Comparison of ENCODE assay signal across 7 cellular contexts in the genomic region with DNA sequence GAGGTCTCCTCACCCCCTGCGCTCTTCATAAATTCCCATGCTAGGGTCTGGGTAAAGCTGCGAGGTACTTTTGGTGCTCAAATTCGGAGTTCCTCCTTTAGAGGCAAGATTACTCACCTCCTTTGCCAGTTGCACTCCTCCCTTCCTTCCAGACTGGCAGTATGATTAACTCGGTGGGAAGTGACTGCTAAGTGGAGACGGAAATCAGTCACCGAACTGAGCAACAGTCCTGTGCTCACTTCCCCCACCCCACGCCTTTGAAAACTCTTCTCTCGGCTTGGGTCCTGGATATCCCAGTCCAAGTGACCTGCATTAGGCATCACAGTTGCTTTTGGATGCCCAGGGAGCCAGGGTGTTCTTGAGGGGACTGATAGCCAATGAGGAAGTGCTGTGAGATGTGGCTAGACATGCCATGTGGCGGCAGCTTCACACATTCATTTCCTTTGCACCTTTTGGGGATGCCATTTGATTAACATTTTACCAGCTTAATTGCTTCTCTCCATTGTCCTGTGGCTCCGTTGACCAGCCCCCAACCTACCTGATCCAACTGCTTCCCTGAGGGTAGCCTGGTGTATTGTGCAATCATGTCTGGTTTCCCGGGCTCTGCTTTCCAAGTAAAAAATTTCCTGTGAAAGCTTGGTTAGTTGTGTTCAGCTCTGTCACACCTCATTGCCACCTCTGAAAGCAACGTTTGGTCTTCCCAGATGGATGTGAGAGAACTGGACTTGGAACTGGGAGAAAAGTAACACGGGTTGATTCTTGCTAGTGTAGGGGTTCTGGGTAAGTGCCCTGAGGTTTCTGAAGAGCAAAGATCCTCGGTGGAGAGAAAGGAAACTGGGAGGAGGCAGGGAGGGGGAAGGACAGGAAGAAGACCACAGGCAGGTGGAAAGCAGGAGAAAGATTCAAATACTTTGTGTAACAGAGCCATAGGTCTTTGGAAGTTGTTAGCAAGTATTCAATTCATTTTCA. TPM values are rescaled to one million over a fixed set of nuclear protein-coding genes. Genes with fewer than 3 reads are reported as not detected.
DNase-seq lines count a peak whose midpoint lies in the region; ATAC-seq and TF ChIP-seq lines count a peak whose summit lies in the region.

No MANE protein-coding gene starts in this region.

- no peak for TF ChIP-seq CTCF in VCaP (conservative IDR thresholded peaks at IDR 0.05)

- ATAC-seq in GM18508 (IDR thresholded peaks at IDR 0.05; ENCODE audit: insufficient read depth, unreplicated experiment) (peak; percentile 25), HG02642 (IDR thresholded peaks at IDR 0.05; ENCODE audit: poor library complexity, unreplicated experiment) (peak; percentile 46)

- DNase-seq in NCI-H1105 treated with DMSO at 0.1 percent for 48 hours (lab: John Stamatoyannopoulos, UW) (peak; percentile 56), cerebellum (ENCODE audit: low spot score) (peak; percentile 28)
- peak; percentile 61 for DNase-seq in stimulated activated CD4-positive, alpha-beta T cell treated with anti-CD3 and anti-CD28 coated beads, Interleukin-2, amount 100 ng/mL, for 4 hours (ENCODE audit: low read depth)

- H3K27ac ChIP-seq in VCaP (peak overlapping the region; percentile 82), layer of hippocampus (ENCODE audit: low read depth, low read length) (peak overlapping the region; percentile 90)

- no peaks in the 10 kb centered on the region for H3K27me3 ChIP-seq in layer of hippocampus (ENCODE audit: control insufficient read depth, insufficient read depth, low read length)

RNA-seq across cellular contexts. Expression of a gene that starts 1.0 kb away (rescaled TPM):
- 9.8 TPM for total RNA-seq in cerebellum

RNA-seq across cellular contexts. Expression of a gene that starts 8.9 kb away (rescaled TPM):
- total RNA-seq in cerebellum = 17.1 TPM

RNA-seq across cellular contexts. Expression of a gene that starts 15.1 kb away (rescaled TPM):
- 33.4 TPM for total RNA-seq in cerebellum

RNA-seq across cellular contexts. Expression of a gene that starts 15.6 kb away (rescaled TPM):
- 48.9 TPM for total RNA-seq in cerebellum

RNA-seq across cellular contexts. Expression of a gene that starts 34.2 kb away (rescaled TPM):
- total RNA-seq in cerebellum = 0.18 TPM

Comparison
In these comparisons a context has a peak if more than half of its experiments do, and no peak if none do; other contexts are left out.
1. Peak in every context shown above with its lines: DNase-seq, ATAC-seq and H3K27ac ChIP-seq.